In the genomic region with DNA sequence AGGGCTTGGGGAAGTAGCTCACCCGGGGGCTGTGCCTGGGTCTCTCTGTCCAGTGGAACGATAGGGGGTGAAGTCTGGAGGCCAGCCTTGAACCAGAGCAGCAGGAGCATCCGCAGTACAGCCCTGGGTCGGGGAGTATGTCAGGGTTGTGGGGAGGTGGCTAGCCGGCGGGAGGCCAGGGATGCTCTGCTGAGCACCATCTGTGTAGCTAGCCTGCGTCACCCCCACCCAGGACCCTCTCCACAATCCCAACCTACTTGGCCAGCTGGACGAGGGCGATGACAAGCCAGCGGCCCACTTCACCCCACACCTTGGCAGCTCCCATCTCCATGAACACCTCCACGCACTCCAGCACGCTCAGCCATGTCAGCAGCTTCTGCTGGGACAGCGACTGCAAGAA, we compare ENCODE assay signal across 29 cellular contexts. TPM values are rescaled to one million over a fixed set of nuclear protein-coding genes. Genes with fewer than 3 reads are reported as not detected.
DNase-seq lines count a peak whose midpoint lies in the region; ATAC-seq and TF ChIP-seq lines count a peak whose summit lies in the region.
"Had no signal": no experiment of that assay in that cellular context is flagged by ENCODE, and none has a peak within 500 bp of the region (broad histone marks: within the 10 kb centered on the region; RNA-seq: fewer than 3 reads in every experiment).

No MANE protein-coding gene starts in this region.

- no peaks in the 10 kb centered on the region for H3K27me3 ChIP-seq in DND-41 (ENCODE audit: insufficient read depth, low read length, poor library complexity)
- H3K27me3 ChIP-seq: ascending aorta, esophagus squamous epithelium, SJSA1, tibial artery had no signal

- CTCF ChIA-PET in activated naive CD4-positive, alpha-beta T cell treated with anti-CD3 and anti-CD28 coated beads for 36 hours (lab: Charles Lee) = interaction anchor here (0.6 to 1.2 kb wide), 3 partner anchors 43 to 73 kb away, joined by 3 to 7 read pairs (median 3); no protein-coding TSS in a partner anchor

- H4K20me1 ChIP-seq in DND-41 (ENCODE audit: insufficient read depth, low read length) = peaks cover 10% of the 10 kb centered on the region

- peaks cover 32% of the 10 kb centered on the region for H3K4me1 ChIP-seq in DND-41 (ENCODE audit: insufficient read depth, low read length)

- no peaks in the 10 kb centered on the region for H3K9me3 ChIP-seq in DND-41 (ENCODE audit: insufficient read depth, low read length, severe bottlenecking)
- H3K9me3 ChIP-seq: ascending aorta, BLaER1, esophagus squamous epithelium, SJSA1, tibial artery had no signal

- peaks cover 1% of the 10 kb centered on the region for H3K36me3 Mint-ChIP-seq in activated naive CD4-positive, alpha-beta T cell treated with anti-CD3 and anti-CD28 coated beads, Interleukin-2, amount 50 U/mL, for 24 hours
- H3K36me3 Mint-ChIP-seq in activated naive CD4-positive, alpha-beta T cell treated with anti-CD3 and anti-CD28 coated beads for 36 hours (ENCODE audit: low read depth) = peaks cover 4% of the 10 kb centered on the region
- H3K36me3 Mint-ChIP-seq in glutamatergic neuron (ENCODE audit: unreplicated experiment) (no peaks in the 10 kb centered on the region), immature natural killer cell (peaks cover 0 to 8% (median 0%) of the 10 kb centered on the region in 3 donors)
- H3K36me3 Mint-ChIP-seq in stimulated activated memory B cell treated with anti-CD40 and anti-IgM and Interleukin-4, amounts not matched to agents 10 μg/mL and 1 μg/mL and 100 μg/mL, for 72 hours = peaks cover 45% of the 10 kb centered on the region

- no peak overlapping the region for H3K27ac ChIP-seq in DND-41 (ENCODE audit: low read length)
- H3K27ac ChIP-seq: ascending aorta, BLaER1, esophagus squamous epithelium, HL-60, SJSA1, tibial artery had no signal

- no peaks in the 10 kb centered on the region for H3K9me3 Mint-ChIP-seq in activated naive CD4-positive, alpha-beta T cell treated with anti-CD3 and anti-CD28 coated beads, Interleukin-2, amount 50 U/mL, for 24 hours
- no peaks in the 10 kb centered on the region for H3K9me3 Mint-ChIP-seq in activated naive CD4-positive, alpha-beta T cell treated with anti-CD3 and anti-CD28 coated beads for 36 hours
- H3K9me3 Mint-ChIP-seq in glutamatergic neuron (ENCODE audit: unreplicated experiment) (peaks cover 8% of the 10 kb centered on the region), immature natural killer cell (no peaks in the 10 kb centered on the region)
- no peaks in the 10 kb centered on the region for H3K9me3 Mint-ChIP-seq in stimulated activated memory B cell treated with anti-CD40 and anti-IgM and Interleukin-4, amounts not matched to agents 10 μg/mL and 1 μg/mL and 100 μg/mL, for 72 hours
- H3K9me3 Mint-ChIP-seq: dendritic cell treated with granulocyte-macrophage colony-stimulating factor and Interleukin-4, amounts not matched to agents 40 ng/mL and 50 ng/mL, for 4 days had no signal

- no peak overlapping the region for H3K27ac Mint-ChIP-seq in activated naive CD4-positive, alpha-beta T cell treated with anti-CD3 and anti-CD28 coated beads, Interleukin-2, amount 50 U/mL, for 24 hours
- H3K27ac Mint-ChIP-seq in activated naive CD4-positive, alpha-beta T cell treated with anti-CD3 and anti-CD28 coated beads for 36 hours = no peak overlapping the region
- H3K27ac Mint-ChIP-seq in glutamatergic neuron (ENCODE audit: unreplicated experiment) = no peak overlapping the region
- no peak overlapping the region for H3K27ac Mint-ChIP-seq in stimulated activated memory B cell treated with anti-CD40 and anti-IgM and Interleukin-4, amounts not matched to agents 10 μg/mL and 1 μg/mL and 100 μg/mL, for 72 hours
- peak overlapping the region in 1 of 6 donors; percentile 55 for H3K27ac Mint-ChIP-seq in immature natural killer cell

- intact Hi-C loops in activated naive CD4-positive, alpha-beta T cell treated with anti-CD3 and anti-CD28 coated beads for 36 hours (cut with micrococcal nuclease) = loop anchor here (5.0 to 10.0 kb wide), 3 partner anchors 768 to 1852 kb away; a partner anchor contains a TSS

- peak overlapping the region; percentile 11 for H3K4me3 Mint-ChIP-seq in activated naive CD4-positive, alpha-beta T cell treated with anti-CD3 and anti-CD28 coated beads, Interleukin-2, amount 50 U/mL, for 24 hours
- no peak overlapping the region for H3K4me3 Mint-ChIP-seq in activated naive CD4-positive, alpha-beta T cell treated with anti-CD3 and anti-CD28 coated beads for 36 hours
- H3K4me3 Mint-ChIP-seq in glutamatergic neuron (ENCODE audit: unreplicated experiment) = peak overlapping the region; percentile 38
- H3K4me3 Mint-ChIP-seq in stimulated activated memory B cell treated with anti-CD40 and anti-IgM and Interleukin-4, amounts not matched to agents 10 μg/mL and 1 μg/mL and 100 μg/mL, for 72 hours = peak overlapping the region; percentile 2
- peak overlapping the region in 1 of 5 donors; percentile 45 for H3K4me3 Mint-ChIP-seq in immature natural killer cell
- H3K4me3 Mint-ChIP-seq: dendritic cell treated with granulocyte-macrophage colony-stimulating factor and Interleukin-4, amounts not matched to agents 40 ng/mL and 50 ng/mL, for 4 days had no signal

- peaks cover 21% of the 10 kb centered on the region for H3K79me2 ChIP-seq in DND-41 (ENCODE audit: insufficient read depth, low read length)

- ATAC-seq in DND-41 (ENCODE audit: insufficient read depth, low read depth) (no peak), GM19452 (IDR thresholded peaks at IDR 0.05; ENCODE audit: unreplicated experiment) (no peak)
- no peak for ATAC-seq in stimulated activated memory B cell treated with anti-CD40 and anti-IgM and Interleukin-4, amounts not matched to agents 10 μg/mL and 1 μg/mL and 100 μg/mL, for 72 hours

- no peaks in the 10 kb centered on the region for H3K27me3 Mint-ChIP-seq in activated naive CD4-positive, alpha-beta T cell treated with anti-CD3 and anti-CD28 coated beads, Interleukin-2, amount 50 U/mL, for 24 hours
- H3K27me3 Mint-ChIP-seq in activated naive CD4-positive, alpha-beta T cell treated with anti-CD3 and anti-CD28 coated beads for 36 hours (ENCODE audit: low read depth) = no peaks in the 10 kb centered on the region
- H3K27me3 Mint-ChIP-seq in glutamatergic neuron (ENCODE audit: unreplicated experiment) = peaks cover 3% of the 10 kb centered on the region
- no peaks in the 10 kb centered on the region for H3K27me3 Mint-ChIP-seq in stimulated activated memory B cell treated with anti-CD40 and anti-IgM and Interleukin-4, amounts not matched to agents 10 μg/mL and 1 μg/mL and 100 μg/mL, for 72 hours
- peaks cover 4 to 9% (median 4%) of the 10 kb centered on the region in 3 donors for H3K27me3 Mint-ChIP-seq in immature natural killer cell (ENCODE audit: low read depth in 3 of 3)

- no peak for DNase-seq in activated naive CD4-positive, alpha-beta T cell treated with anti-CD3 and anti-CD28 coated beads for 36 hours
- DNase-seq in DND-41 (no peak), glutamatergic neuron (no peak), immature natural killer cell (no peak)
- DNase-seq: ACHN; activated CD4-positive, alpha-beta T cell treated with anti-CD3 and anti-CD28 coated beads for 1 hour; activated CD8-positive, alpha-beta memory T cell treated with anti-CD3 and anti-CD28 coated beads for 24 hours; activated naive CD4-positive, alpha-beta T cell treated with anti-CD3 and anti-CD28 coated beads, Interleukin-2, amount 50 U/mL, for 16 hours; caudate nucleus; esophagus squamous epithelium; foreskin melanocyte; GOT3; NCI-H1417 treated with DMSO at 0.1 percent for 48 hours; NCI-H2081 treated with DMSO at 0.1 percent for 48 hours; NCI-H345; NCI-H774; nucleus accumbens; tibial artery had no signal

- no peak overlapping the region for H2AFZ ChIP-seq in DND-41 (ENCODE audit: low read depth, low read length)

- H3K4me1 Mint-ChIP-seq in activated naive CD4-positive, alpha-beta T cell treated with anti-CD3 and anti-CD28 coated beads, Interleukin-2, amount 50 U/mL, for 24 hours = peaks cover 44% of the 10 kb centered on the region
- H3K4me1 Mint-ChIP-seq in activated naive CD4-positive, alpha-beta T cell treated with anti-CD3 and anti-CD28 coated beads for 36 hours (ENCODE audit: low read depth) = peaks cover 22% of the 10 kb centered on the region
- H3K4me1 Mint-ChIP-seq in glutamatergic neuron (ENCODE audit: low read depth, unreplicated experiment) = peaks cover 3% of the 10 kb centered on the region
- peaks cover 48% of the 10 kb centered on the region for H3K4me1 Mint-ChIP-seq in stimulated activated memory B cell treated with anti-CD40 and anti-IgM and Interleukin-4, amounts not matched to agents 10 μg/mL and 1 μg/mL and 100 μg/mL, for 72 hours
- peaks cover 37 to 47% of the 10 kb centered on the region in 2 donors for H3K4me1 Mint-ChIP-seq in immature natural killer cell

- TF ChIP-seq CTCF in DND-41 (IDR thresholded peaks at IDR 0.05; ENCODE audit: borderline replicate concordance, extremely low read depth, low read length, poor library complexity, severe bottlenecking) (no peak), glutamatergic neuron (IDR thresholded peaks at IDR 0.05; ENCODE audit: partially characterized antibody, unreplicated experiment) (no peak)

- H3K4me3 ChIP-seq in DND-41 (ENCODE audit: low read depth in 1 of 2, low read length in 2 of 2) = no peak overlapping the region
- H3K4me3 ChIP-seq: ascending aorta, BLaER1, esophagus squamous epithelium, SJSA1, tibial artery had no signal

- no peak overlapping the region for H3K9ac ChIP-seq in DND-41 (ENCODE audit: low read depth, low read length)

- H3K4me2 ChIP-seq in DND-41 (ENCODE audit: insufficient read depth, low read length) = peak overlapping the region; percentile 94; the same call in 1 of the 2 replicates

- H3K36me3 ChIP-seq in DND-41 (ENCODE audit: insufficient read depth, low read length) = peaks cover 46% of the 10 kb centered on the region

RNA-seq across cellular contexts. Expression of a gene that starts 2.2 kb away (rescaled TPM):
- total RNA-seq in activated naive CD4-positive, alpha-beta T cell treated with anti-CD3 and anti-CD28 coated beads for 36 hours = 10 to 100 TPM; 28.6 to 32.5 TPM
- total RNA-seq in glutamatergic neuron (ENCODE audit: unreplicated experiment) = 51.8 TPM
- 10 to 100 TPM; 51.0 to 69.9 (median 51.2) TPM for polyA plus RNA-seq in immature natural killer cell

RNA-seq across cellular contexts. Expression of a gene that starts 7.0 kb away (rescaled TPM):
- total RNA-seq in activated naive CD4-positive, alpha-beta T cell treated with anti-CD3 and anti-CD28 coated beads for 36 hours = under 1 TPM; 0.48 to 0.52 TPM
- 3.0 TPM for total RNA-seq in glutamatergic neuron (ENCODE audit: unreplicated experiment)
- polyA plus RNA-seq in immature natural killer cell = under 1 TPM in 1 of 3 donors, not detected in 2; 0.96 TPM
- total RNA-seq: ascending aorta, lung microvascular endothelial cell, pulmonary artery endothelial cell, SJSA1 had no signal

RNA-seq across cellular contexts. Expression of a gene that starts 8.4 kb away (rescaled TPM):
- total RNA-seq in activated naive CD4-positive, alpha-beta T cell treated with anti-CD3 and anti-CD28 coated beads for 36 hours = under 1 TPM; 0.32 to 0.76 TPM
- total RNA-seq in glutamatergic neuron (ENCODE audit: unreplicated experiment) = 0.78 TPM
- polyA plus RNA-seq in immature natural killer cell = not detected
- total RNA-seq: ascending aorta, RPMI7951 had no signal

RNA-seq across cellular contexts. Expression of a gene that starts 30.0 kb away (rescaled TPM):
- total RNA-seq in activated naive CD4-positive, alpha-beta T cell treated with anti-CD3 and anti-CD28 coated beads for 36 hours = under 1 TPM; 0.22 to 0.57 TPM
- 299 TPM for total RNA-seq in glutamatergic neuron (ENCODE audit: unreplicated experiment)
- under 1 TPM in 2 of 3 donors, not detected in 1; 0.08 to 0.09 TPM for polyA plus RNA-seq in immature natural killer cell
